Comparison of ENCODE assay signal across 8 cellular contexts in genomic region chr19:9309974-9310446, GRCh38. TPM values are rescaled to one million over a fixed set of nuclear protein-coding genes. Genes with fewer than 3 reads are reported as not detected.
DNase-seq lines count a peak whose midpoint lies in the region; ATAC-seq and TF ChIP-seq lines count a peak whose summit lies in the region.

No MANE protein-coding gene starts in this region.

- H3K4me3 Mint-ChIP-seq in T-cell = peak overlapping the region; percentile 87 to 89 (median 88)

- H3K27me3 Mint-ChIP-seq in T-cell = no peaks in the 10 kb centered on the region

- POLR2A ChIA-PET in T-cell (lab: Charles Lee) = interaction anchor here in 1 of 2 donors (0.6 kb wide), 1 partner anchor 14 kb away, joined by 3 read pairs; no protein-coding TSS in a partner anchor

- H3K4me1 Mint-ChIP-seq in T-cell = peaks cover 29 to 35% (median 34%) of the 10 kb centered on the region in 3 donors

- H3K36me3 Mint-ChIP-seq in T-cell = peaks cover 18% of the 10 kb centered on the region

- H3K9me3 Mint-ChIP-seq in T-cell = peaks cover 0 to 18% (median 4%) of the 10 kb centered on the region in 3 donors

- CTCF ChIA-PET in T-cell (lab: Charles Lee) = interaction anchor here in 1 of 2 donors (1.6 kb wide), 1 partner anchor 14 kb away, joined by 4 read pairs; the partner anchor contains the start of gene ZNF559

- DNase-seq in 8988T (peak; percentile 49), GM13976 (ENCODE audit: low spot score) (peak; percentile 77), NCI-H1436 (lab: John Stamatoyannopoulos, UW) (peak; percentile 93), T-cell (no peak), lung microvascular endothelial cell (ENCODE audit: low read depth in 2 of 2) (peak; percentile 91 to 92)
- DNase-seq in effector CD8-positive, alpha-beta T cell (lab: John Stamatoyannopoulos, UW) = peak; percentile 91
- DNase-seq in stimulated activated naive CD8-positive, alpha-beta T cell treated with anti-CD3 and anti-CD28 coated beads, Interleukin-15, Interleukin-2, amounts not matched to agents 100 U/mL and 50 U/mL, for 24 hours = peak; percentile 91

- H3K27ac Mint-ChIP-seq in T-cell = peak overlapping the region; percentile 89 to 95

- in situ Hi-C loops in GM13976 (cut with MboI; ENCODE audit: low sequenced_read_pairs, unreplicated experiment) = loop anchor here (10.0 kb wide), 1 partner anchor 485 kb away; no protein-coding TSS in a partner anchor

- peak; percentile 62 for ATAC-seq in HG02852 (IDR thresholded peaks at IDR 0.05; ENCODE audit: unreplicated experiment)
- ATAC-seq in T-cell (replicated peaks in 1 of 4) = peak; percentile 61 to 68 (median 63)
- ATAC-seq in stimulated activated naive CD8-positive, alpha-beta T cell treated with anti-CD3 and anti-CD28 coated beads, Interleukin-15, Interleukin-2, amounts not matched to agents 100 U/mL and 50 U/mL, for 24 hours = peak; percentile 78

- TF ChIP-seq CTCF in GM13976 (IDR thresholded peaks at IDR 0.05; ENCODE audit: borderline replicate concordance, control extremely low read depth, extremely low read depth, insufficient read depth, missing control alignments) = no peak

RNA-seq across cellular contexts. Expression of gene ZNF699, which starts 0.4 kb away (rescaled TPM):
- total RNA-seq in T-cell = 10 to 100 TPM; 11.3 to 23.0 (median 17.9) TPM
- 3.9 and 5.6 TPM in 2 replicates for total RNA-seq in lung microvascular endothelial cell

RNA-seq across cellular contexts. Expression of gene ZNF559, which starts 14.0 kb away (rescaled TPM):
- 10 to 100 TPM; 14.5 to 41.1 (median 34.7) TPM for total RNA-seq in T-cell
- 7.4 and 8.3 TPM in 2 replicates for total RNA-seq in lung microvascular endothelial cell

RNA-seq across cellular contexts. Expression of gene ZNF177, which starts 52.8 kb away (rescaled TPM):
- total RNA-seq in T-cell (1 to 10 TPM in 4 of 5 donors, under 1 TPM in 1; 0.89 to 2.1 (median 1.0) TPM), lung microvascular endothelial cell (0.44 and 0.60 TPM in 2 replicates)

RNA-seq across cellular contexts. Expression of gene OR7E24, which starts 59.3 kb away (rescaled TPM):
- total RNA-seq in T-cell (not detected), lung microvascular endothelial cell (not detected in 2 replicates)

Comparison
In these comparisons a context has a peak if more than half of its experiments do, and no peak if none do; other contexts are left out.
1. DNase-seq: peak in 8988T (single experiment), GM13976 (single experiment), NCI-H1436 (single experiment), effector CD8-positive, alpha-beta T cell (single experiment), lung microvascular endothelial cell (2 of 2) and stimulated activated naive CD8-positive, alpha-beta T cell treated with anti-CD3 and anti-CD28 coated beads, Interleukin-15, Interleukin-2, amounts not matched to agents 100 U/mL and 50 U/mL, for 24 hours (single experiment); none in T-cell (0 of 34).
2. Peak in every context shown above with its lines, with median percentiles within 50 percentile points of each other: ATAC-seq.